In genomic region chr17:61442878-61443474, GRCh38 we compare ENCODE assay signal across 1 cellular context.
A peak's percentile ranks its signal among the peaks of the same experiment; 100 is the strongest.
TF ChIP-seq lines count a peak whose summit lies in the region.

No MANE protein-coding gene starts in this region.

TF ChIP-seq in HepG2, 621 proteins besides CTCF, POLR2A, EP300 and RAD21:
- no peak for TF ChIP-seq ZBTB34 (CRISPR knock-in tag; IDR thresholded peaks at IDR 0.05)
- no peak for TF ChIP-seq ZNF75D (CRISPR knock-in tag; IDR thresholded peaks at IDR 0.05; ENCODE audit: borderline replicate concordance)
- peak; percentile 7; the same call in 1 of the 2 replicates for TF ChIP-seq ZFP91 (CRISPR knock-in tag; IDR thresholded peaks at IDR 0.05; ENCODE audit: borderline replicate concordance)
- no peak for TF ChIP-seq HMG20A (CRISPR knock-in tag; IDR thresholded peaks at IDR 0.05; ENCODE audit: borderline replicate concordance)
- no peak for TF ChIP-seq TFAP4 (IDR thresholded peaks at IDR 0.05; ENCODE audit: borderline replicate concordance, low read depth)
- 0 out of 2 replicates have a peak, but pooled peaks have one; percentile 17 for TF ChIP-seq HNF4G (IDR thresholded peaks at IDR 0.05; ENCODE audit: borderline replicate concordance, low read depth, low read length)
- TF ChIP-seq HNF4G (CRISPR knock-in tag; IDR thresholded peaks at IDR 0.05; ENCODE audit: borderline replicate concordance, low read depth): no peak
- no peak for TF ChIP-seq SNAPC4 (CRISPR knock-in tag; IDR thresholded peaks at IDR 0.05)
- TF ChIP-seq ZMAT3 (CRISPR knock-in tag; conservative IDR thresholded peaks at IDR 0.05): no peak
- TF ChIP-seq ZNF567 (CRISPR knock-in tag; IDR thresholded peaks at IDR 0.05; ENCODE audit: borderline replicate concordance): 0 out of 2 replicates have a peak, but pooled peaks have one; percentile 39
- no peak for TF ChIP-seq RELA (CRISPR knock-in tag; IDR thresholded peaks at IDR 0.05)
TF ChIP-seq in HepG2: peak in this region for 3.
